10 cellular contexts compared by ENCODE assay signal in the genomic region with DNA sequence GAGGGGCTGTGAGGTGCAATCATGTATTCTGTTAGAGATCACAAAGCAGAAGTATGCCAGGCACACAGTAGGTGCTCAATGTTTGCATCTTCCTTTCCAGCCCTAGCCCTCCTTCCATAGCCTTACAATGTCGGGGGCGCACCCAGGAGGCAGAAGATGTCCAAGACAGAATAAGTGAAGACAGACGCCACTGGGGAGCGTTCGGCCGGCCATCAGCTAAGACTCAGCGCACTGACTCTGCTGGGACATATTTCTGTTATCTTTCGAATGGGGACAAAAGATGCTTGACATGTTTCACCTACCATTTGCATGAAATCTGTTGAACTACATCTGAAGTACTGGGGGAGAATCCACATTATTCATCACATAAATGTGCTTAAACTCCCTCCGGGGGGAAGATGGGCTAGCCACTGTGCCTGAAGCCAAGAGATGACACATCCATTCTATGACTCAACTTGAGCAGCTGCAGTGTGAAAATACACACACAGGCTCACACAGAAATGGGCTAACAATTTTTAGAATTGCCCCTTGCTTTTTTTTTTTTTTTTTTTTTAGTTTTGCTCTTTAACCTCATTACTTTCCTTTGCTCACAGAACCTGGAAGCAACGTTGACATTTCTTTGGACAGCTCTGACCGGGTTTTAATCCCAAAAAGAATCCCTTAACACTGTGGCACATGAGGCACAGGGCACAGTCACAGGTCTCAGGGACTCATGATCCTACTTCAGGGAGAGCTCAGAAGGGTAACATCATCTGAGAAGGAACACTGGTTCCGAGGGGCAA. TPM values are rescaled to one million over a fixed set of nuclear protein-coding genes. Genes with fewer than 3 reads are reported as not detected.
DNase-seq lines count a peak whose midpoint lies in the region; ATAC-seq lines count a peak whose summit lies in the region.
"Had no signal": no experiment of that assay in that cellular context is flagged by ENCODE, and none has a peak within 500 bp of the region (broad histone marks: within the 10 kb centered on the region; RNA-seq: fewer than 3 reads in every experiment).

No MANE protein-coding gene starts in this region.

- H3K4me1 ChIP-seq in GM23248 (ENCODE audit: insufficient read depth), result peaks cover 11% of the 10 kb centered on the region

- H3K27ac Mint-ChIP-seq in activated naive CD4-positive, alpha-beta T cell treated with anti-CD3 and anti-CD28 coated beads, Interleukin-2, amount 50 U/mL, for 72 hours, result peak overlapping the region; percentile 37 to 81

- peak overlapping the region; percentile 56 for H3K4me2 ChIP-seq in GM23248 (ENCODE audit: unreplicated experiment)

- no peaks in the 10 kb centered on the region for H3K36me3 ChIP-seq in GM23248 (ENCODE audit: low read depth)
- H3K36me3 ChIP-seq: WERI-Rb-1 had no signal

- H4K20me1 ChIP-seq in GM23248 (ENCODE audit: insufficient read depth), result no peaks in the 10 kb centered on the region

- H3K27me3 ChIP-seq in GM23248 (replicated peaks; ENCODE audit: insufficient read depth), result no peaks in the 10 kb centered on the region

- peaks cover 49 to 59% of the 10 kb centered on the region in 2 donors for H3K36me3 Mint-ChIP-seq in activated naive CD4-positive, alpha-beta T cell treated with anti-CD3 and anti-CD28 coated beads, Interleukin-2, amount 50 U/mL, for 72 hours

- no peak overlapping the region for H2AFZ ChIP-seq in GM23248

- H3K79me2 ChIP-seq in GM23248 (ENCODE audit: insufficient read depth), result peaks cover 12% of the 10 kb centered on the region; the same call in 1 of the 2 replicates

- peak overlapping the region; percentile 48 for H3K27ac ChIP-seq in GM23248
- H3K27ac ChIP-seq: HL-60, WERI-Rb-1 had no signal

- ATAC-seq in activated naive CD4-positive, alpha-beta T cell treated with anti-CD3 and anti-CD28 coated beads, Interleukin-2, amount 50 U/mL, for 72 hours, result peak; percentile 84 to 85
- ATAC-seq in GM19035 (IDR thresholded peaks at IDR 0.05; ENCODE audit: unreplicated experiment) (no peak), HG03175 (IDR thresholded peaks at IDR 0.05; ENCODE audit: unreplicated experiment) (no peak), GM21515 (IDR thresholded peaks at IDR 0.05; ENCODE audit: unreplicated experiment) (no peak)

- in situ Hi-C loops in ACHN (cut with HindIII; ENCODE audit: low pct_ligation_motif_present, low pct_unique_long_range_greater_than_20kb, low sequenced_read_pairs) (no loop called here), GM23248 (cut with MboI) (no loop called here)

- peak overlapping the region; percentile 18; the same call in 1 of the 2 replicates for H3K9ac ChIP-seq in GM23248

- no peaks in the 10 kb centered on the region for H3K9me3 ChIP-seq in GM23248 (ENCODE audit: low read depth)

- H3K9me2 ChIP-seq in GM23248 (ENCODE audit: insufficient read depth), result no peaks in the 10 kb centered on the region

- no peak overlapping the region for H3K4me3 ChIP-seq in GM23248

- H3K9me3 Mint-ChIP-seq in activated naive CD4-positive, alpha-beta T cell treated with anti-CD3 and anti-CD28 coated beads, Interleukin-2, amount 50 U/mL, for 72 hours, result peaks cover 0 to 3% of the 10 kb centered on the region in 2 donors

- peaks cover 10% of the 10 kb centered on the region for H3F3A ChIP-seq in GM23248 (ENCODE audit: insufficient read depth)

- DNase-seq in ACHN, result peak; percentile 70
- peak; percentile 92 for DNase-seq in GM23248
- peak in 1 of 2 donors; percentile 45 for DNase-seq in activated naive CD4-positive, alpha-beta T cell treated with anti-CD3 and anti-CD28 coated beads, Interleukin-2, amount 50 U/mL, for 72 hours (ENCODE audit: low spot score in 2 of 2)
- peak; percentile 13 for DNase-seq in hepatic stellate cell (ENCODE audit: low spot score)
- no peak for DNase-seq in NCI-H1105 (lab: John Stamatoyannopoulos, UW)
- DNase-seq: WERI-Rb-1 had no signal

- 30 to 35% methylated on average over 12 of the region's 12 CpGs for WGBS in GM23248 (ENCODE audit: low coverage in 1 of 2, low lambda C conversion rate in 2 of 2, missing lambda C conversion rate in 2 of 2), 2 experiments

RNA-seq across cellular contexts. Expression of a gene that starts 7.9 kb away (rescaled TPM):
- total RNA-seq in GM23248 (2014; rRNA removed; shearing (Covaris generic)), result 7.6 and 13.2 TPM in 2 replicates
- polyA plus RNA-seq in GM23248 (2016; fragmentation: Nextera tagmentation; extraction: Ambion mirVana), result 2.6 and 3.2 TPM in 2 replicates
- total RNA-seq in activated naive CD4-positive, alpha-beta T cell treated with anti-CD3 and anti-CD28 coated beads, Interleukin-2, amount 50 U/mL, for 72 hours, result 10 to 100 TPM; 43.7 to 70.6 TPM

Comparison
In these comparisons a context has a peak if more than half of its experiments do, and no peak if none do; other contexts are left out.
1. ATAC-seq: peak in activated naive CD4-positive, alpha-beta T cell treated with anti-CD3 and anti-CD28 coated beads, Interleukin-2, amount 50 U/mL, for 72 hours (2 of 2); none in GM19035 (single experiment), HG03175 (single experiment) and GM21515 (single experiment).